19 cellular contexts compared by ENCODE assay signal in genomic region chr1:206683313-206683712, GRCh38. TPM values are rescaled to one million over a fixed set of nuclear protein-coding genes. Genes with fewer than 3 reads are reported as not detected.
"Had no signal": no experiment of that assay in that cellular context is flagged by ENCODE, and none has a peak within 500 bp of the region (broad histone marks: within the 10 kb centered on the region; RNA-seq: fewer than 3 reads in every experiment).

No MANE protein-coding gene starts in this region.

- H3K27me3 ChIP-seq: adrenal gland, colonic mucosa, vagina had no signal

- FAIRE-seq: endometrium, islet of Langerhans, small intestine had no signal

- H3K9me3 ChIP-seq: adrenal gland, colonic mucosa, tibial nerve, vagina had no signal

- ATAC-seq: left colon; naive thymus-derived CD4-positive, alpha-beta T cell; right cardiac atrium had no signal

- H3K9me3 Mint-ChIP-seq: naive thymus-derived CD4-positive, alpha-beta T cell had no signal

- H3K27ac ChIP-seq: adrenal gland, colonic mucosa, tibial nerve had no signal

- DNase-seq: activated CD4-positive, alpha-beta T cell treated with anti-CD3 and anti-CD28 coated beads, Interleukin-2, amount 50 U/mL, for 48 hours; activated CD4-positive, CD25-positive, alpha-beta regulatory T cell treated with anti-CD3 and anti-CD28 coated beads, Interleukin-2, amount 50 U/mL, for 72 hours; activated naive CD4-positive, alpha-beta T cell treated with anti-CD3 and anti-CD28 coated beads, Interleukin-2, amount 50 U/mL, for 16 hours; adrenal gland; colonic mucosa; left colon; naive thymus-derived CD4-positive, alpha-beta T cell; nucleus accumbens; right cardiac atrium; small intestine; stimulated activated CD4-positive, alpha-beta T cell treated with anti-CD3 and anti-CD28 coated beads, Interleukin-4, amount 100 ng/mL, for 24 hours; stimulated activated naive CD4-positive, alpha-beta T cell; substantia nigra; T-helper 9 cell had no signal

- H3K36me3 ChIP-seq: adrenal gland, colonic mucosa, tibial nerve, vagina had no signal

- H3K4me3 ChIP-seq: adrenal gland, colonic mucosa, lung, tibial nerve, vagina had no signal

RNA-seq across cellular contexts. Expression of gene DYRK3, which starts 48.0 kb away (rescaled TPM):
- polyA plus RNA-seq: naive thymus-derived CD4-positive, alpha-beta T cell had no signal
